ENCODE assay signal across 3 cellular contexts in genomic region chr3:144178607-144179006, GRCh38.
TF ChIP-seq lines count a peak whose summit lies in the region.

No MANE protein-coding gene starts in this region.

TF ChIP-seq in A549, 52 proteins besides CTCF, POLR2A, EP300 and RAD21:
- TF ChIP-seq PBX3 (IDR thresholded peaks at IDR 0.05), result no peak
- no peak for TF ChIP-seq JUNB (IDR thresholded peaks at IDR 0.05)
- TF ChIP-seq CEBPB (IDR thresholded peaks at IDR 0.05), result peak; percentile 30 to 42; a peak in 1 of 4 replicates

TF ChIP-seq in IMR-90, 13 proteins besides CTCF, POLR2A, EP300 and RAD21:
- TF ChIP-seq NFE2L2 (IDR thresholded peaks at IDR 0.05; ENCODE audit: low read depth, low read length), result no peak
- TF ChIP-seq CEBPB (IDR thresholded peaks at IDR 0.05; ENCODE audit: low read depth, low read length), result peak; percentile 79
TF ChIP-seq in IMR-90: peak in this region for 1.

TF ChIP-seq in H1, 55 proteins besides CTCF, POLR2A, EP300 and RAD21:
- TF ChIP-seq CTBP2 (IDR thresholded peaks at IDR 0.05; ENCODE audit: borderline replicate concordance, insufficient read depth, insufficient read length, low read length) (no peak), RFX5 (IDR thresholded peaks at IDR 0.05; ENCODE audit: borderline replicate concordance, low read depth, low read length) (no peak), JUN (IDR thresholded peaks at IDR 0.05; ENCODE audit: low read depth, low read length) (no peak), CEBPB (IDR thresholded peaks at IDR 0.05; ENCODE audit: low read depth, low read length) (peak; percentile 82)
- TF ChIP-seq, protein P1, sequence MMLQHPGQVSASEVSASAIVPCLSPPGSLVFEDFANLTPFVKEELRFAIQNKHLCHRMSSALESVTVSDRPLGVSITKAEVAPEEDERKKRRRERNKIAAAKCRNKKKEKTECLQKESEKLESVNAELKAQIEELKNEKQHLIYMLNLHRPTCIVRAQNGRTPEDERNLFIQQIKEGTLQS (IDR thresholded peaks at IDR 0.05; ENCODE audit: insufficient read depth, low read depth, low read length), result no peak
TF ChIP-seq in H1: peak in this region for 1.
